Comparison of ENCODE assay signal across 16 cellular contexts in genomic region chr2:160207271-160207670, GRCh38. TPM values are rescaled to one million over a fixed set of nuclear protein-coding genes. Genes with fewer than 3 reads are reported as not detected.
DNase-seq lines count a peak whose midpoint lies in the region; ATAC-seq, FAIRE-seq and TF ChIP-seq lines count a peak whose summit lies in the region.
"Had no signal": no experiment of that assay in that cellular context is flagged by ENCODE, and none has a peak within 500 bp of the region (broad histone marks: within the 10 kb centered on the region; RNA-seq: fewer than 3 reads in every experiment).

No MANE protein-coding gene starts in this region.

- dilution Hi-C loops in keratinocyte (cut with MboI; ENCODE audit: extremely low pct_ligation_motif_present, low sequenced_read_pairs), result no loop called here

- peaks cover 0 to 23% of the 10 kb centered on the region in 2 donors for H3K4me1 ChIP-seq in ascending aorta
- H3K4me1 ChIP-seq in keratinocyte (ENCODE audit: control insufficient read depth, extremely low read depth, insufficient read depth, low read length), result peaks cover 64% of the 10 kb centered on the region
- peaks cover 38% of the 10 kb centered on the region for H3K4me1 ChIP-seq in smooth muscle cell (ENCODE audit: low read depth)
- H3K4me1 ChIP-seq: BLaER1, right lobe of liver had no signal

- H3K4me3 ChIP-seq in ascending aorta (no peak overlapping the region), keratinocyte (ENCODE audit: control insufficient read depth in 2 of 3, extremely low read depth in 1 of 3, insufficient read depth in 2 of 3, low read depth in 1 of 3, low read length in 3 of 3) (no peak overlapping the region), smooth muscle cell (no peak overlapping the region)
- H3K4me3 ChIP-seq: BLaER1, right lobe of liver had no signal

- intact Hi-C loops in ascending aorta (cut with DNase I), result no loop called here

- H3K36me3 ChIP-seq in ascending aorta (no peaks in the 10 kb centered on the region), keratinocyte (ENCODE audit: control insufficient read depth in 2 of 2, extremely low read depth in 1 of 2, insufficient read depth in 2 of 2, low read length in 2 of 2) (no peaks in the 10 kb centered on the region), smooth muscle cell (ENCODE audit: low read depth) (no peaks in the 10 kb centered on the region)
- H3K36me3 ChIP-seq: BLaER1, right lobe of liver had no signal

- H4K20me1 ChIP-seq in keratinocyte (ENCODE audit: control insufficient read depth, extremely low read depth, insufficient read depth, low read length) (no peaks in the 10 kb centered on the region), smooth muscle cell (ENCODE audit: low read depth) (no peaks in the 10 kb centered on the region)
- H4K20me1 ChIP-seq: BLaER1 had no signal

- H3K27ac ChIP-seq in ascending aorta, result peak overlapping the region; percentile 78 to 79
- H3K27ac ChIP-seq in keratinocyte (ENCODE audit: control insufficient read depth, insufficient read depth, low read length), result peak overlapping the region; percentile 91
- peak overlapping the region; percentile 99 for H3K27ac ChIP-seq in smooth muscle cell (ENCODE audit: low read depth)
- H3K27ac ChIP-seq: BLaER1, right lobe of liver had no signal

- peak overlapping the region; percentile 63 for H3K9ac ChIP-seq in keratinocyte (ENCODE audit: control insufficient read depth, extremely low read depth, insufficient read depth, low read length)
- peak overlapping the region; percentile 50 for H3K9ac ChIP-seq in smooth muscle cell (ENCODE audit: low read depth)
- H3K9ac ChIP-seq: BLaER1 had no signal

- WGBS in smooth muscle cell (ENCODE audit: low lambda C conversion rate), result 77% methylated on average over 4 of the region's 4 CpGs

- ATAC-seq in HG02938 (IDR thresholded peaks at IDR 0.05; ENCODE audit: unreplicated experiment), result no peak
- no peak for ATAC-seq in GM18868 (IDR thresholded peaks at IDR 0.05; ENCODE audit: unreplicated experiment)

- H3K27me3 ChIP-seq in ascending aorta (no peaks in the 10 kb centered on the region), keratinocyte (ENCODE audit: control insufficient read depth, extremely low read depth, insufficient read depth, low read length) (no peaks in the 10 kb centered on the region), smooth muscle cell (ENCODE audit: low read depth) (no peaks in the 10 kb centered on the region)
- H3K27me3 ChIP-seq: BLaER1, right lobe of liver had no signal

- H2AFZ ChIP-seq in keratinocyte (ENCODE audit: control insufficient read depth, low read length) (no peak overlapping the region), smooth muscle cell (ENCODE audit: low read depth) (no peak overlapping the region)

- H3K9me3 ChIP-seq in ascending aorta, result no peaks in the 10 kb centered on the region
- peaks cover 3% of the 10 kb centered on the region for H3K9me3 ChIP-seq in keratinocyte (ENCODE audit: control insufficient read depth, low read depth, low read length)
- H3K9me3 ChIP-seq in smooth muscle cell (replicated peaks; ENCODE audit: low read depth), result no peaks in the 10 kb centered on the region
- H3K9me3 ChIP-seq: BLaER1, right lobe of liver had no signal

- no peaks in the 10 kb centered on the region for H3K9me1 ChIP-seq in keratinocyte (ENCODE audit: control insufficient read depth, extremely low read depth, insufficient read depth, low read length)

- H3K79me2 ChIP-seq in keratinocyte (ENCODE audit: control insufficient read depth, insufficient read depth, low read length) (no peaks in the 10 kb centered on the region), smooth muscle cell (ENCODE audit: low read depth) (no peaks in the 10 kb centered on the region)

- DNase-seq in ascending aorta (ENCODE audit: low spot score in 2 of 2), result no peak
- no peak for DNase-seq in keratinocyte (ENCODE audit: low read depth, low spot score)
- DNase-seq in smooth muscle cell (lab: John Stamatoyannopoulos, UW; ENCODE audit: unreplicated experiment), result no peak
- no peak for DNase-seq in NCI-H446 (lab: John Stamatoyannopoulos, UW)
- DNase-seq in DMS 273 (lab: John Stamatoyannopoulos, UW; ENCODE audit: unreplicated experiment), result no peak
- DNase-seq: activated B cell treated with CpG ODN at 0.5 μM for 24 hours, NCI-H146, NCI-H69, SIG-M5 had no signal

- H3K4me2 ChIP-seq in keratinocyte (ENCODE audit: control insufficient read depth, extremely low read depth, insufficient read depth, low read depth, low read length), result peak overlapping the region; percentile 57
- H3K4me2 ChIP-seq in smooth muscle cell, result peak overlapping the region; percentile 24
- H3K4me2 ChIP-seq: BLaER1 had no signal

- TF ChIP-seq CTCF in ascending aorta (IDR thresholded peaks at IDR 0.05) (no peak), keratinocyte (optimal IDR thresholded peaks at IDR 0.05 in 1 of 3, IDR thresholded peaks at IDR 0.05 in 1 of 3, conservative IDR thresholded peaks at IDR 0.05 in 1 of 3; ENCODE audit: extremely low read depth in 1 of 3, insufficient read depth in 2 of 3, low read length in 3 of 3) (no peak), smooth muscle cell (IDR thresholded peaks at IDR 0.05; ENCODE audit: borderline replicate concordance, insufficient read depth, poor library complexity, severe bottlenecking) (no peak)

- H3F3A ChIP-seq in smooth muscle cell (ENCODE audit: low read depth), result peaks cover 44% of the 10 kb centered on the region

- FAIRE-seq in G401.6 (lab: Jason Lieb, UNC) (peak; percentile 8), keratinocyte (lab: Jason Lieb, UNC) (peak; percentile 69)
- FAIRE-seq: endometrium, HepG2 had no signal

RNA-seq across cellular contexts. Expression of gene ITGB6, which starts 7.2 kb away (rescaled TPM):
- total RNA-seq in ascending aorta (not detected), smooth muscle cell (175 and 181 TPM in 2 replicates)
- polyA plus RNA-seq in keratinocyte (174 to 197 TPM (median 183 TPM) in 3 replicates), smooth muscle cell (15.2 and 85.3 TPM in 2 replicates)
- polyA plus RNA-seq in keratinocyte (2011; ENCODE audit: low read depth), result 7.3 TPM
- 39.0 and 68.3 TPM in 2 replicates for polyA plus RNA-seq in keratinocyte (2011; cell fraction: cytosol; rRNA removed)
- 324 and 400 TPM in 2 replicates for polyA plus RNA-seq in keratinocyte (2011; cell fraction: nucleus; rRNA removed)
- polyA plus RNA-seq in keratinocyte (2012; ENCODE audit: low replicate concordance), result 15.1 and 117 TPM in 2 replicates
- polyA minus RNA-seq in keratinocyte, result 102 to 255 TPM (median 248 TPM) in 3 replicates
- 108 TPM for polyA minus RNA-seq in keratinocyte (2011; cell fraction: cytosol; rRNA and poly(A)+ RNA removed)
- polyA minus RNA-seq in keratinocyte (2011; cell fraction: nucleus; rRNA and poly(A)+ RNA removed), result 418 and 705 TPM in 2 replicates
- total RNA-seq: activated B cell treated with CpG ODN at 0.5 μM for 24 hours, HepG2 had no signal
- polyA plus RNA-seq: HepG2 had no signal

Comparison
In these comparisons a context has a peak if more than half of its experiments do, and no peak if none do; other contexts are left out.
1. RNA of gene ITGB6, which starts 7.2 kb away (total RNA-seq): 175 to 181 TPM in smooth muscle cell; not detected in ascending aorta (single experiment); every median in the first group is over 100 times any median in the second.
2. Peak in every context shown above with its lines, with median percentiles within 50 percentile points of each other: H3K27ac ChIP-seq.